Comparison of ENCODE assay signal across 33 cellular contexts in the genomic region with DNA sequence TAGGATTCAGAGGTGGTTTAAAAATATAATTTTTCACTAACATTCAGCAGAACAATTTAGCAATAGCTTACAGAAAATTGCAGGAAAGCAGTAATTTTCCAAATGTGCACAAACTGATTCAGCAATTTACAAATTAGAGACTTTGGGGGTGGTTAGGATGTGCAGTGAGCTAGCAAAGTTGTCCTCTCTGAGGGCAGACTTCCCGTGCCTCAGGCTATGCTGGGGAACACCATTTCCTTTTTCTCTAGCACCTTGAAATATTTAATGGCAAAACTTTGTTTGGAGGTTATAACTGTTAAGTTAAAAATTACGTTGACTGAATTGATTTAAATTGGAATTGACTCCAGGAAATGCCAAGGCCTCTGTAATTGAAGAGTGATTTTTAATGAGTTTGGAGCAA.
"Had no signal": no experiment of that assay in that cellular context is flagged by ENCODE, and none has a peak within 500 bp of the region (broad histone marks: within the 10 kb centered on the region; RNA-seq: fewer than 3 reads in every experiment).

No MANE protein-coding gene starts in this region.

- H3K4me1 ChIP-seq: Peyer's patch, SJSA1 had no signal

- DNase-seq: activated CD4-positive, alpha-beta memory T cell treated with anti-CD3 and anti-CD28 coated beads, Interleukin-2, amount 10 ng/mL, durations not matched to agents 7 days and 5 days; activated CD4-positive, alpha-beta T cell treated with anti-CD3 and anti-CD28 coated beads for 1 hour; activated CD4-positive, alpha-beta T cell treated with anti-CD3 and anti-CD28 coated beads for 48 hours; activated CD4-positive, CD25-positive, alpha-beta regulatory T cell; activated CD8-positive, alpha-beta memory T cell treated with anti-CD3 and anti-CD28 coated beads for 24 hours; activated CD8-positive, alpha-beta memory T cell treated with anti-CD3 and anti-CD28 coated beads, Interleukin-2, amount 10 ng/mL, durations not matched to agents 7 days and 5 days; activated CD8-positive, alpha-beta memory T cell treated with anti-CD3 and anti-CD28 coated beads, Interleukin-2, amount 50 U/mL, for 48 hours; activated effector memory CD4-positive, alpha-beta T cell treated with Interleukin-2 at 50 U/mL for 16 hours; activated naive CD4-positive, alpha-beta T cell treated with anti-CD3 and anti-CD28 coated beads, Interleukin-2, amount 10 ng/mL, durations not matched to agents 7 days and 5 days; activated naive CD8-positive, alpha-beta T cell treated with anti-CD3 and anti-CD28 coated beads, Interleukin-2, amount 50 U/mL, for 24 hours; activated T-cell treated with anti-CD3 and anti-CD28 coated beads, Interleukin-2, amount 50 U/mL, for 48 hours; anterior cingulate cortex; caudate nucleus; cerebellar nuclear complex; Karpas-422; MG63; NCI-H1048; NCI-H1105 treated with DMSO at 0.1 percent for 48 hours; NCI-H146; NCI-H187; NCI-H2029 treated with DMSO at 0.1 percent for 48 hours; NCI-H2107; NCI-H2171; NCI-H226; NCI-H446 treated with DMSO at 0.1 percent for 48 hours; NCI-H524; PC-3; Peyer's patch; RPMI8226; SHP77 treated with DMSO at 0.1 percent for 48 hours; T1000; WERI-Rb-1 had no signal

- H3K4me3 ChIP-seq: MG63, Peyer's patch, SJSA1 had no signal

- H3K9me3 ChIP-seq: MG63, Peyer's patch, SJSA1 had no signal

- ATAC-seq: activated CD8-positive, alpha-beta memory T cell treated with anti-CD3 and anti-CD28 coated beads, Interleukin-2, amount 10 ng/mL, durations not matched to agents 7 days and 5 days; activated naive CD8-positive, alpha-beta T cell treated with anti-CD3 and anti-CD28 coated beads, Interleukin-2, amount 50 U/mL, for 24 hours; PC-3 had no signal

- H3K27ac ChIP-seq: Peyer's patch, SJSA1, WERI-Rb-1 had no signal

- H3K27me3 ChIP-seq: MG63, Peyer's patch, SJSA1 had no signal

- H3K36me3 ChIP-seq: MG63, Peyer's patch, SJSA1, WERI-Rb-1 had no signal
